25 cellular contexts compared by ENCODE assay signal in the genomic region with DNA sequence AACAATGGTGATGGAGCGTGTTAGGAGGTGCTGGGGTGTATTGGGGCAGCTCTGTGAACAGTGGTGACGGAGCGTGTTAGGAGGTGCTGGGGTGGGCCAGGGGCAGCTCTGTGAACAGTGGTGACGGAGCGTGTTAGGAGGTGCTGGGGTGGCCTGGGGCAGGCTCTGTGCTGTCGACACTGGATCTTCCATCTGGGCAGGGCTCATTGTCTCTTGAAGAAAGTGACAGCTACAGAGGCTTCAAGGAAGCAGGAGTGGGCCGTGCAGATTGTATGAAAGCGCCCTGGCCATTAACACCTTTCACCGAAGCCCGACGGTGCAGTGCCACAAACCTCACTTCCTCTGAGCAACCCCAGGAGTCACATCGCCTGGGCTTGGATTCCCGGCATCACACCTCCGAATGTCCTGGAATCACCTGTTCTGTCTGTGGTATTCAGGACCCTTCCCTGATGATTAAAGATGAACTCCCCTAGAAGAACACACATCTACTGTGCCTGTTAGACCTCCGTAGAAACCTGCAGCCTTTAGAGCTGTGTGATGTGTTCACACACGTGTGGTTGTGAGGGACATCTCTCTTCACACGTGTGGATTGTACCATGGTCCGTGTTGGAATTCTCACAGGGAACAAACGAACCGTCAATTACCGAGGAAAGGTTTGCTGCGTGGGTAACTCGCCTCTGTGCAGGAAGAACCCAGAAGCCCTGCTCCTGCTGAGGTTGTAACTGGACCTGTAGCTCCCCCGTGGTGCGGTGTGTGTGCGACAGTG.
DNase-seq lines count a peak whose midpoint lies in the region; ATAC-seq, FAIRE-seq and TF ChIP-seq lines count a peak whose summit lies in the region.
"Had no signal": no experiment of that assay in that cellular context is flagged by ENCODE, and none has a peak within 500 bp of the region (broad histone marks: within the 10 kb centered on the region; RNA-seq: fewer than 3 reads in every experiment).

No MANE protein-coding gene starts in this region.

- H3K4me2 ChIP-seq in HepG2 (ENCODE audit: low read depth, low read length) = no peak overlapping the region
- H3K4me2 ChIP-seq: A549; BLaER1 treated with 17β-estradiol and CSF1 and Interleukin-3, amounts not matched to agents 10 nM and 100 nM had no signal

- no peaks in the 10 kb centered on the region for H3K9me3 ChIP-seq in HepG2 (ENCODE audit: low read length)
- no peaks in the 10 kb centered on the region for H3K9me3 ChIP-seq in right lobe of liver
- no peaks in the 10 kb centered on the region for H3K9me3 ChIP-seq in Caco-2
- H3K9me3 ChIP-seq: A549; BLaER1 treated with 17β-estradiol and CSF1 and Interleukin-3, amounts not matched to agents 10 nM and 100 nM had no signal

- H3K9me3 Mint-ChIP-seq in Caco-2 (ENCODE audit: unreplicated experiment) (no peaks in the 10 kb centered on the region), immature natural killer cell (no peaks in the 10 kb centered on the region)
- H3K9me3 Mint-ChIP-seq: CD4-positive, alpha-beta T cell; CD8-positive, alpha-beta T cell had no signal

- no peak for FAIRE-seq in HepG2 (lab: Jason Lieb, UNC)
- FAIRE-seq: A549, GM12878, GM12892, GM18507, GM19239 had no signal

- H3K4me3 ChIP-seq in HepG2 (replicated peaks in 1 of 3; ENCODE audit: insufficient read depth in 1 of 3, low read depth in 2 of 3, low read length in 3 of 3) = no peak overlapping the region
- no peak overlapping the region for H3K4me3 ChIP-seq in right lobe of liver
- H3K4me3 ChIP-seq in Caco-2 (ENCODE audit: low read depth, low read length) = no peak overlapping the region
- H3K4me3 ChIP-seq: A549; BLaER1 treated with 17β-estradiol and CSF1 and Interleukin-3, amounts not matched to agents 10 nM and 100 nM; GM12878 had no signal

- 30% methylated on average over 20 of the region's 26 CpGs for WGBS in HepG2 (ENCODE audit: low lambda C conversion rate)
- 73% methylated on average over 8 of the region's 26 CpGs for WGBS in right lobe of liver (ENCODE audit: insufficient coverage, low coverage, low lambda C conversion rate, missing lambda C conversion rate)

- H3K27me3 ChIP-seq in HepG2 (ENCODE audit: control insufficient read depth in 1 of 2, insufficient read depth in 2 of 2, low read length in 2 of 2) = peaks cover 17 to 71% of the 10 kb centered on the region in 2 experiments; a peak in 4 of 5 replicates
- no peaks in the 10 kb centered on the region for H3K27me3 ChIP-seq in right lobe of liver
- no peaks in the 10 kb centered on the region for H3K27me3 ChIP-seq in Caco-2 (replicated peaks; ENCODE audit: control insufficient read depth, insufficient read depth, low read length)
- H3K27me3 ChIP-seq: BLaER1 treated with 17β-estradiol and CSF1 and Interleukin-3, amounts not matched to agents 10 nM and 100 nM had no signal

- intact Hi-C loops in HepG2 (cut with micrococcal nuclease; ENCODE audit: unreplicated experiment) (no loop called here), right lobe of liver (cut with DNase I) (no loop called here), Caco-2 (cut with micrococcal nuclease; ENCODE audit: unreplicated experiment) (no loop called here)

- ATAC-seq in HepG2 (no peak), right lobe of liver (no peak), HG03378 (IDR thresholded peaks at IDR 0.05; ENCODE audit: unreplicated experiment) (no peak)
- ATAC-seq: A549; CD8-positive, alpha-beta T cell; GM12878 had no signal

- H3K4me1 ChIP-seq in HepG2 (ENCODE audit: insufficient read depth, low read length) = no peaks in the 10 kb centered on the region
- no peaks in the 10 kb centered on the region for H3K4me1 ChIP-seq in right lobe of liver
- no peaks in the 10 kb centered on the region for H3K4me1 ChIP-seq in Caco-2
- H3K4me1 ChIP-seq: A549 had no signal

- H4K20me1 ChIP-seq in HepG2 (ENCODE audit: insufficient read depth, low read length) = no peaks in the 10 kb centered on the region; the same call in 1 of the 2 replicates
- H4K20me1 ChIP-seq: BLaER1 treated with 17β-estradiol and CSF1 and Interleukin-3, amounts not matched to agents 10 nM and 100 nM had no signal

- no peak overlapping the region for H3K4me3 Mint-ChIP-seq in Caco-2 (ENCODE audit: unreplicated experiment)
- H3K4me3 Mint-ChIP-seq in immature natural killer cell = peak overlapping the region; percentile 58 to 80 (median 76)
- H3K4me3 Mint-ChIP-seq: B cell; CD4-positive, alpha-beta T cell; CD8-positive, alpha-beta T cell had no signal

- H3K27me3 Mint-ChIP-seq in Caco-2 (ENCODE audit: insufficient read depth, unreplicated experiment) = no peaks in the 10 kb centered on the region
- peaks cover 8 to 19% (median 9%) of the 10 kb centered on the region in 3 donors for H3K27me3 Mint-ChIP-seq in immature natural killer cell (ENCODE audit: low read depth in 3 of 3)
- H3K27me3 Mint-ChIP-seq: B cell had no signal

- TF ChIP-seq POLR2A in HepG2 (IDR thresholded peaks at IDR 0.05; ENCODE audit: insufficient read depth in 1 of 2, low read depth in 2 of 2, low read length in 2 of 2) (no peak), right lobe of liver (IDR thresholded peaks at IDR 0.05) (no peak)

- in situ Hi-C loops in HepG2 (cut with HindIII; ENCODE audit: extremely low pct_ligation_motif_present, low pct_unique_long_range_greater_than_20kb) = no loop called here

- TF ChIP-seq EP300 in HepG2 (IDR thresholded peaks at IDR 0.05; ENCODE audit: low read depth in 2 of 2, low read length in 2 of 2) = no peak
- no peak for TF ChIP-seq EP300 in HepG2 (CRISPR knock-in tag; IDR thresholded peaks at IDR 0.05; ENCODE audit: borderline replicate concordance)

- BruUV-seq in HepG2 (replicated peaks; lab: Mats Ljungman, UMichigan) = no TSS peak
- no TSS peak for BruUV-seq in Caco-2 (replicated peaks; lab: Mats Ljungman, UMichigan)

- H3K79me2 ChIP-seq in HepG2 (ENCODE audit: insufficient read depth, low read length) = no peaks in the 10 kb centered on the region

- POLR2A ChIA-PET in HepG2 (lab: Yijun Ruan, JAX) (no interaction called here), Caco-2 (lab: Charles Lee) (no interaction called here)

- no peaks in the 10 kb centered on the region for H3K36me3 ChIP-seq in HepG2 (replicated peaks in 1 of 2; ENCODE audit: control insufficient read depth in 1 of 2, insufficient read depth in 2 of 2, low read length in 2 of 2)
- no peaks in the 10 kb centered on the region for H3K36me3 ChIP-seq in right lobe of liver
- H3K36me3 ChIP-seq in Caco-2 (ENCODE audit: control insufficient read depth, insufficient read depth, low read length) = no peaks in the 10 kb centered on the region
- H3K36me3 ChIP-seq: BLaER1 treated with 17β-estradiol and CSF1 and Interleukin-3, amounts not matched to agents 10 nM and 100 nM had no signal

- DNase-seq in HepG2 (ENCODE audit: low spot score) (no peak), right lobe of liver (no peak), Caco-2 (no peak), immature natural killer cell (peak; percentile 51 to 57 (median 56)), HuH-7.5 (ENCODE audit: low spot score) (no peak)
- DNase-seq: AML-193; CD4-positive, alpha-beta T cell; CD8-positive, alpha-beta T cell; DMS 273 treated with DMSO at 0.1 percent for 48 hours; DMS153; DMS53; DMS79; DND-41; EL; GDM1 had no signal

- no peak for TF ChIP-seq RAD21 in HepG2 (CRISPR knock-in tag; IDR thresholded peaks at IDR 0.05)

- H3K9ac ChIP-seq in HepG2 (ENCODE audit: insufficient read depth, low read depth, low read length) = no peak overlapping the region
- H3K9ac ChIP-seq: BLaER1 treated with 17β-estradiol and CSF1 and Interleukin-3, amounts not matched to agents 10 nM and 100 nM had no signal

- H3K27ac Mint-ChIP-seq in Caco-2 (ENCODE audit: unreplicated experiment) (peak overlapping the region; percentile 61), immature natural killer cell (peak overlapping the region; percentile 89 to 99 (median 98))
- H3K27ac Mint-ChIP-seq: B cell; CD4-positive, alpha-beta T cell; CD8-positive, alpha-beta T cell had no signal

- H2AFZ ChIP-seq in HepG2 (ENCODE audit: low read length) = no peak overlapping the region

- H3K4me1 Mint-ChIP-seq in Caco-2 (ENCODE audit: low read depth, unreplicated experiment) (no peaks in the 10 kb centered on the region), immature natural killer cell (peaks cover 62 to 72% of the 10 kb centered on the region in 2 donors)
- H3K4me1 Mint-ChIP-seq: B cell had no signal

- H3K27ac ChIP-seq in HepG2 (ENCODE audit: extremely low read length, insufficient read depth, low read length) (no peak overlapping the region), right lobe of liver (no peak overlapping the region)
- H3K27ac ChIP-seq: 22Rv1; A549; BLaER1 treated with 17β-estradiol and CSF1 and Interleukin-3, amounts not matched to agents 10 nM and 100 nM; C4-2B had no signal

- no peaks in the 10 kb centered on the region for H3K36me3 Mint-ChIP-seq in Caco-2 (ENCODE audit: insufficient read depth, unreplicated experiment)
- no peaks in the 10 kb centered on the region for H3K36me3 Mint-ChIP-seq in immature natural killer cell
- H3K36me3 Mint-ChIP-seq: CD8-positive, alpha-beta T cell had no signal

- CTCF ChIA-PET in HepG2 (lab: Yijun Ruan, JAX; ENCODE audit: low intra/inter-chr PET ratio, low total read pairs) = no interaction called here
- CTCF ChIA-PET in Caco-2 (lab: Charles Lee) = interaction anchor here (1.1 kb wide), 1 partner anchor 16 kb away, joined by 3 read pairs; no protein-coding TSS in a partner anchor

- TF ChIP-seq CTCF in HepG2 (CRISPR knock-in tag; IDR thresholded peaks at IDR 0.05) (no peak), right lobe of liver (IDR thresholded peaks at IDR 0.05) (no peak), Caco-2 (IDR thresholded peaks at IDR 0.05; ENCODE audit: insufficient read depth in 1 of 2, low read depth in 1 of 2, low read length in 1 of 2, severe bottlenecking in 1 of 2, unreplicated experiment in 1 of 2) (no peak)

TF ChIP-seq in HepG2, 621 proteins besides CTCF, POLR2A, EP300 and RAD21:
- TF ChIP-seq MNT (IDR thresholded peaks at IDR 0.05) = peak; percentile 99
- no peak for TF ChIP-seq ARID2 (CRISPR knock-in tag; IDR thresholded peaks at IDR 0.05; ENCODE audit: borderline replicate concordance)

Comparison
In these comparisons a context has a peak if more than half of its experiments do, and no peak if none do; other contexts are left out.
1. DNase-seq: peak in immature natural killer cell (3 of 3); none in HepG2 (single experiment), right lobe of liver (0 of 3), Caco-2 (0 of 2) and HuH-7.5 (single experiment).